13 cellular contexts compared by ENCODE assay signal in the genomic region with DNA sequence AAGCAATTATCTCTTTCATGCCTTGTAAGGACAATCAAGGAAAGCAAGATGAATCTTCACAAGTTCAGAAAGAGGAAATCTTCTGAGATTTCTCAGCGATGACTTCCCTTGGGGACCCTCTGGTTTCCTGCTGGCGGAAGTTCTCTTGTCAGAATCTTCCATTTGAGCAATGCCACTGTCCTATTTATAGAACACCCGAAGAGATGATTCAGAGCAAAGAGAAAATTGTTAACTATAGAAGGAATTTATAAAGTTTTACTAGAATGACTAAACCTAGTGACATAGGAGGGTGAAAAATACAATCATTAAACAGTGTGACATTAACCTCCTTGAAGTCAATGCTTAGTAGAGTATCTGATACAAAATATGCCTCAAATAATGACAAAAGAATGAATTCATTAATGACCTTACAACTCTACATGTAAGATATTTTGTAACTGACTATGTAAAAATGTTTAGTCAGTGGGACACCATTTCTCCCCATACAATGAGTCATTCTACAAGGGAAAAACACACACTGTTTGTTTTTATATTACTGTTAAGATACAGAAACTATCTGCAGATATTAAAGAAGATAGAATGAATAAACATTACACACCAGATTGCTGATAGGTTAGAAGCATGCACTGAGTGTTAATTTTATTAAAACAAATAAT.
DNase-seq lines count a peak whose midpoint lies in the region; ATAC-seq and TF ChIP-seq lines count a peak whose summit lies in the region.
"Had no signal": no experiment of that assay in that cellular context is flagged by ENCODE, and none has a peak within 500 bp of the region (broad histone marks: within the 10 kb centered on the region; RNA-seq: fewer than 3 reads in every experiment).

No MANE protein-coding gene starts in this region.

- POLR2A ChIA-PET in OCI-LY7 (lab: Charles Lee), result interaction anchor here (0.8 to 1.2 kb wide), 2 partner anchors 14 to 48 kb away, joined by 3 read pairs; no protein-coding TSS in a partner anchor

- no TSS peak for BruUV-seq in OCI-LY7 (replicated peaks; lab: Mats Ljungman, UMichigan)

- peaks cover 0 to 2% of the 10 kb centered on the region in 2 donors for H3K9me3 Mint-ChIP-seq in stimulated activated naive B cell treated with anti-CD40 and anti-IgM and Interleukin-4, amounts not matched to agents 10 μg/mL and 1 μg/mL and 100 μg/mL, for 72 hours

- H3K4me3 ChIP-seq in OCI-LY7 (ENCODE audit: low read depth, low read length, poor library complexity, severe bottlenecking) (no peak overlapping the region), right atrium auricular region (no peak overlapping the region)

- H3K36me3 Mint-ChIP-seq in stimulated activated naive B cell treated with anti-CD40 and anti-IgM and Interleukin-4, amounts not matched to agents 10 μg/mL and 1 μg/mL and 100 μg/mL, for 72 hours, result no peaks in the 10 kb centered on the region

- H3K9me3 ChIP-seq in OCI-LY7 (ENCODE audit: low read length), result no peaks in the 10 kb centered on the region; the same call in 1 of the 2 replicates
- no peaks in the 10 kb centered on the region for H3K9me3 ChIP-seq in right atrium auricular region

- H3K27ac ChIP-seq in OCI-LY7 (ENCODE audit: low read depth, low read length, poor library complexity, severe bottlenecking), result peak overlapping the region; percentile 16
- H3K27ac ChIP-seq in right atrium auricular region, result no peak overlapping the region
- H3K27ac ChIP-seq: 22Rv1, parathyroid adenoma had no signal

- no peak overlapping the region for H2AFZ ChIP-seq in OCI-LY7 (ENCODE audit: low read length)
- H2AFZ ChIP-seq: parathyroid adenoma had no signal

- H3K9me2 ChIP-seq in OCI-LY7 (ENCODE audit: insufficient read depth, low read length), result no peaks in the 10 kb centered on the region

- no peak overlapping the region for H3K4me3 Mint-ChIP-seq in stimulated activated naive B cell treated with anti-CD40 and anti-IgM and Interleukin-4, amounts not matched to agents 10 μg/mL and 1 μg/mL and 100 μg/mL, for 72 hours
- H3K4me3 Mint-ChIP-seq: T-helper 2 cell treated with Interferon-gamma antibody and Interleukin-4, amounts not matched to agents 5 μg/mL and 100 μg/mL, for 36 hours had no signal

- no peaks in the 10 kb centered on the region for H3K27me3 Mint-ChIP-seq in stimulated activated naive B cell treated with anti-CD40 and anti-IgM and Interleukin-4, amounts not matched to agents 10 μg/mL and 1 μg/mL and 100 μg/mL, for 72 hours

- peak overlapping the region; percentile 36 for H3K4me2 ChIP-seq in OCI-LY7 (ENCODE audit: low read length)

- H3K27me3 ChIP-seq in right atrium auricular region, result no peaks in the 10 kb centered on the region

- intact Hi-C loops in OCI-LY7 (cut with micrococcal nuclease; ENCODE audit: unreplicated experiment), result no loop called here

- peaks cover 3 to 16% of the 10 kb centered on the region in 2 donors for H3K4me1 Mint-ChIP-seq in stimulated activated naive B cell treated with anti-CD40 and anti-IgM and Interleukin-4, amounts not matched to agents 10 μg/mL and 1 μg/mL and 100 μg/mL, for 72 hours

- no peak overlapping the region for H3K27ac Mint-ChIP-seq in stimulated activated naive B cell treated with anti-CD40 and anti-IgM and Interleukin-4, amounts not matched to agents 10 μg/mL and 1 μg/mL and 100 μg/mL, for 72 hours
- H3K27ac Mint-ChIP-seq: T-helper 2 cell treated with Interferon-gamma antibody and Interleukin-4, amounts not matched to agents 5 μg/mL and 100 μg/mL, for 36 hours had no signal

- peak; percentile 70 for ATAC-seq in HG03066 (IDR thresholded peaks at IDR 0.05; ENCODE audit: low read depth, unreplicated experiment)
- ATAC-seq in stimulated activated naive B cell treated with anti-CD40 and anti-IgM and Interleukin-4, amounts not matched to agents 10 μg/mL and 1 μg/mL and 100 μg/mL, for 72 hours (replicated peaks), result peak; percentile 92 to 96
- no peak for ATAC-seq in HG03045 (IDR thresholded peaks at IDR 0.05; ENCODE audit: unreplicated experiment)

- H3K4me1 ChIP-seq in OCI-LY7 (ENCODE audit: insufficient read depth, low read length, poor library complexity, severe bottlenecking) (peaks cover 13% of the 10 kb centered on the region), right atrium auricular region (no peaks in the 10 kb centered on the region)
- H3K4me1 ChIP-seq: parathyroid adenoma had no signal

- H3K36me3 ChIP-seq in OCI-LY7 (ENCODE audit: insufficient read depth, low read length), result no peaks in the 10 kb centered on the region; the same call in 1 of the 2 replicates
- H3K36me3 ChIP-seq in right atrium auricular region, result no peaks in the 10 kb centered on the region

- TF ChIP-seq CTCF in OCI-LY7 (conservative IDR thresholded peaks at IDR 0.05; ENCODE audit: low read length), result no peak
- no peak for TF ChIP-seq CTCF in right atrium auricular region (IDR thresholded peaks at IDR 0.05)

- CTCF ChIA-PET in OCI-LY7 (lab: Charles Lee; ENCODE audit: unreplicated experiment), result no interaction called here

- H4K20me1 ChIP-seq in OCI-LY7 (ENCODE audit: insufficient read depth, low read length), result no peaks in the 10 kb centered on the region

- no peaks in the 10 kb centered on the region for H3K79me2 ChIP-seq in OCI-LY7 (ENCODE audit: insufficient read depth, low read depth, low read length)
- H3K79me2 ChIP-seq: parathyroid adenoma had no signal

- DNase-seq in DMS53 (lab: John Stamatoyannopoulos, UW), result peak; percentile 19
- DNase-seq in DMS53 treated with DMSO at 0.1 percent for 48 hours (lab: John Stamatoyannopoulos, UW; ENCODE audit: unreplicated experiment), result no peak
- DNase-seq in OCI-LY7 (ENCODE audit: low spot score), result peak; percentile 81
- peak; percentile 21 for DNase-seq in stimulated activated naive B cell treated with anti-CD40 and anti-IgM and Interleukin-4, amounts not matched to agents 10 μg/mL and 1 μg/mL and 100 μg/mL, for 72 hours
- DNase-seq in right atrium auricular region (ENCODE audit: low spot score), result no peak
- no peak for DNase-seq in ureter (ENCODE audit: low spot score)
- DNase-seq: activated effector memory CD4-positive, alpha-beta T cell treated with Interleukin-2 at 50 U/mL for 16 hours; NCI-H2171 treated with DMSO at 0.1 percent for 48 hours had no signal

Comparison
In these comparisons a context has a peak if more than half of its experiments do, and no peak if none do; other contexts are left out.
1. DNase-seq: peak in DMS53 (single experiment), OCI-LY7 (single experiment) and stimulated activated naive B cell treated with anti-CD40 and anti-IgM and Interleukin-4, amounts not matched to agents 10 μg/mL and 1 μg/mL and 100 μg/mL, for 72 hours (single experiment); none in DMS53 treated with DMSO at 0.1 percent for 48 hours (single experiment), right atrium auricular region (single experiment) and ureter (single experiment).